Comparison of ENCODE assay signal across 7 cellular contexts in genomic region chr4:157204634-157205244, GRCh38. TPM values are rescaled to one million over a fixed set of nuclear protein-coding genes. Genes with fewer than 3 reads are reported as not detected.
DNase-seq lines count a peak whose midpoint lies in the region; ATAC-seq and TF ChIP-seq lines count a peak whose summit lies in the region.

No MANE protein-coding gene starts in this region.

- H3K9me3 Mint-ChIP-seq in naive B cell: peaks cover 0 to 4% (median 0%) of the 10 kb centered on the region in 7 donors
- H3K9me3 Mint-ChIP-seq in stimulated activated memory B cell treated with anti-CD40 and anti-IgM and Interleukin-4, amounts not matched to agents 10 μg/mL and 1 μg/mL and 100 μg/mL, for 72 hours: peaks cover 3% of the 10 kb centered on the region

- H3K27me3 Mint-ChIP-seq in naive B cell: no peaks in the 10 kb centered on the region
- no peaks in the 10 kb centered on the region for H3K27me3 Mint-ChIP-seq in stimulated activated memory B cell treated with anti-CD40 and anti-IgM and Interleukin-4, amounts not matched to agents 10 μg/mL and 1 μg/mL and 100 μg/mL, for 72 hours

- peak; percentile 82 for TF ChIP-seq CTCF in GM12874 (IDR thresholded peaks at IDR 0.05; ENCODE audit: insufficient read depth, low read depth, low read length)

- no peaks in the 10 kb centered on the region for H3K36me3 Mint-ChIP-seq in naive B cell
- H3K36me3 Mint-ChIP-seq in stimulated activated memory B cell treated with anti-CD40 and anti-IgM and Interleukin-4, amounts not matched to agents 10 μg/mL and 1 μg/mL and 100 μg/mL, for 72 hours: no peaks in the 10 kb centered on the region

- H3K4me3 Mint-ChIP-seq in naive B cell: no peak overlapping the region
- no peak overlapping the region for H3K4me3 Mint-ChIP-seq in stimulated activated memory B cell treated with anti-CD40 and anti-IgM and Interleukin-4, amounts not matched to agents 10 μg/mL and 1 μg/mL and 100 μg/mL, for 72 hours

- H3K4me1 Mint-ChIP-seq in naive B cell: no peaks in the 10 kb centered on the region
- no peaks in the 10 kb centered on the region for H3K4me1 Mint-ChIP-seq in stimulated activated memory B cell treated with anti-CD40 and anti-IgM and Interleukin-4, amounts not matched to agents 10 μg/mL and 1 μg/mL and 100 μg/mL, for 72 hours

- peak; percentile 25 to 29 for DNase-seq in activated CD4-positive, alpha-beta T cell treated with anti-CD3 and anti-CD28 coated beads, Interleukin-2, amount 50 U/mL, for 48 hours
- DNase-seq in naive B cell: peak; percentile 6

- ATAC-seq in HG02623 (IDR thresholded peaks at IDR 0.05; ENCODE audit: unreplicated experiment) (peak; percentile 69), naive B cell (ENCODE audit: low read depth in 2 of 2) (no peak), GM21528 (IDR thresholded peaks at IDR 0.05; ENCODE audit: low FRiP score, unreplicated experiment) (no peak), GM19467 (IDR thresholded peaks at IDR 0.05; ENCODE audit: unreplicated experiment) (no peak)
- ATAC-seq in stimulated activated memory B cell treated with anti-CD40 and anti-IgM and Interleukin-4, amounts not matched to agents 10 μg/mL and 1 μg/mL and 100 μg/mL, for 72 hours: no peak

- H3K27ac Mint-ChIP-seq in naive B cell: no peak overlapping the region
- no peak overlapping the region for H3K27ac Mint-ChIP-seq in stimulated activated memory B cell treated with anti-CD40 and anti-IgM and Interleukin-4, amounts not matched to agents 10 μg/mL and 1 μg/mL and 100 μg/mL, for 72 hours

RNA-seq across cellular contexts. Expression of gene GRIA2, which starts 15.8 kb away (rescaled TPM):
- polyA plus RNA-seq in naive B cell (ENCODE audit: low read depth in 6 of 6): not detected
